In the genomic region with DNA sequence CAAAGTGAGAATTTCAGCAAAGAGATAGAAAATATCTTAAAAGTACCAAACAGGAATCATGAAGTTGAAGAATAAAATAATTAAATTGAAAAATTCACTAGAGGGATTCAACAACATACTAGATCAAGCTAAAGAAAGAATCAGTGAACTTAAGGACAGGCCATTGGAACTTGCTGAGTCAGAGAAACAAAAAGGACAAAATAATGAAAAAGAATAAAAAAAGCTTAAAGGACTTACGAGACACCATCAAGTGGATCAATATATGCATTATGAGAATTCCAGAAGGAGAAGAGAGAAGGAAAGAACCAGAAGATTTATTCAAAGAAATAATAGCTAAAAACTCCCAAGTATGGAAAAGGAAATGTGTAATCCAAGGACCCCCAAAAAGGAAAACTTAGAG, we compare ENCODE assay signal across 1 cellular context.
TF ChIP-seq lines count a peak whose summit lies in the region.

No MANE protein-coding gene starts in this region.

TF ChIP-seq in IMR-90, 13 proteins besides CTCF, POLR2A, EP300 and RAD21 (continued from another document):
- TF ChIP-seq, protein P1, sequence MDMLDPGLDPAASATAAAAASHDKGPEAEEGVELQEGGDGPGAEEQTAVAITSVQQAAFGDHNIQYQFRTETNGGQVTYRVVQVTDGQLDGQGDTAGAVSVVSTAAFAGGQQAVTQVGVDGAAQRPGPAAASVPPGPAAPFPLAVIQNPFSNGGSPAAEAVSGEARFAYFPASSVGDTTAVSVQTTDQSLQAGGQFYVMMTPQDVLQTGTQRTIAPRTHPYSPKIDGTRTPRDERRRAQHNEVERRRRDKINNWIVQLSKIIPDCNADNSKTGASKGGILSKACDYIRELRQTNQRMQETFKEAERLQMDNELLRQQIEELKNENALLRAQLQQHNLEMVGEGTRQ (IDR thresholded peaks at IDR 0.05; ENCODE audit: low read depth, low read length): no peak
- no peak for TF ChIP-seq FOS (IDR thresholded peaks at IDR 0.05; ENCODE audit: low read depth, low read length)
